8 cellular contexts compared by ENCODE assay signal in genomic region chr9:107489687-107490605, GRCh38. TPM values are rescaled to one million over a fixed set of nuclear protein-coding genes. Genes with fewer than 3 reads are reported as not detected.
DNase-seq lines count a peak whose midpoint lies in the region; ATAC-seq and TF ChIP-seq lines count a peak whose summit lies in the region.

TSS of gene KLF4 (minus strand) at chr9:107489769. CDS start at chr9:107489172, 597 bp downstream.

- H3F3A ChIP-seq in GM23248 (ENCODE audit: insufficient read depth): peaks cover 37% of the 10 kb centered on the region

- 1 to 2% methylated on average over 45 to 95 of the region's 101 CpGs for WGBS in GM23248 (ENCODE audit: low coverage in 1 of 2, low lambda C conversion rate in 2 of 2, missing lambda C conversion rate in 2 of 2), 2 experiments

- peak within 1 kb of the TSS; percentile 94 for H3K4me2 ChIP-seq in GM23248 (ENCODE audit: unreplicated experiment)

- peak within 1 kb of the TSS; percentile 82 for H3K4me3 ChIP-seq in GM23248

- no peaks in the 10 kb centered on the region for H3K9me2 ChIP-seq in GM23248 (ENCODE audit: insufficient read depth)

- H3K9me3 Mint-ChIP-seq in activated naive CD8-positive, alpha-beta T cell treated with anti-CD3 and anti-CD28 coated beads, Interleukin-2, amount 10 ng/mL, durations not matched to agents 7 days and 5 days: no peaks in the 10 kb centered on the region
- H3K9me3 Mint-ChIP-seq in glutamatergic neuron (ENCODE audit: unreplicated experiment): peaks cover 8% of the 10 kb centered on the region

- peak within 1 kb of the TSS; percentile 51 for H2AFZ ChIP-seq in GM23248

- no peak for TF ChIP-seq CTCF in glutamatergic neuron (IDR thresholded peaks at IDR 0.05; ENCODE audit: partially characterized antibody, unreplicated experiment)

- peaks cover 64% of the 10 kb centered on the region for H3K27me3 Mint-ChIP-seq in activated naive CD8-positive, alpha-beta T cell treated with anti-CD3 and anti-CD28 coated beads, Interleukin-2, amount 10 ng/mL, durations not matched to agents 7 days and 5 days
- H3K27me3 Mint-ChIP-seq in glutamatergic neuron (ENCODE audit: unreplicated experiment): peaks cover 24% of the 10 kb centered on the region

- DNase-seq in DMS153 (lab: John Stamatoyannopoulos, UW): peak; percentile 84
- peak; percentile 97 for DNase-seq in GM23248
- peak; percentile 91 for DNase-seq in LoVo (ENCODE audit: low spot score)
- peak; percentile 90 for DNase-seq in SIG-M5 treated with dmso at 0.1 percent for 504 hours (lab: John Stamatoyannopoulos, UW; ENCODE audit: unreplicated experiment)
- peak; percentile 72 for DNase-seq in activated naive CD8-positive, alpha-beta T cell treated with anti-CD3 and anti-CD28 coated beads, Interleukin-2, amount 10 ng/mL, durations not matched to agents 7 days and 5 days
- peak; percentile 82 for DNase-seq in glutamatergic neuron
- DNase-seq in nucleus accumbens (lab: John Stamatoyannopoulos, UW): peak in 54 of 56 donors; percentile 43 to 91 (median 80)
- DNase-seq in superior temporal gyrus (ENCODE audit: extremely low spot score): peak; percentile 61

- H3K9me3 ChIP-seq in GM23248 (ENCODE audit: low read depth): no peaks in the 10 kb centered on the region

- H3K4me1 ChIP-seq in GM23248 (ENCODE audit: insufficient read depth): peaks cover 24% of the 10 kb centered on the region

- ATAC-seq in activated naive CD8-positive, alpha-beta T cell treated with anti-CD3 and anti-CD28 coated beads, Interleukin-2, amount 10 ng/mL, durations not matched to agents 7 days and 5 days (ENCODE audit: low read depth): peak; percentile 82

- peak within 1 kb of the TSS; percentile 96 for H3K9ac ChIP-seq in GM23248

- no peaks in the 10 kb centered on the region for H3K36me3 Mint-ChIP-seq in activated naive CD8-positive, alpha-beta T cell treated with anti-CD3 and anti-CD28 coated beads, Interleukin-2, amount 10 ng/mL, durations not matched to agents 7 days and 5 days
- no peaks in the 10 kb centered on the region for H3K36me3 Mint-ChIP-seq in glutamatergic neuron (ENCODE audit: unreplicated experiment)

- peaks cover 19% of the 10 kb centered on the region for H3K36me3 ChIP-seq in GM23248 (ENCODE audit: low read depth)

- in situ Hi-C loops in GM23248 (cut with MboI): loop anchor here (5.0 to 25.0 kb wide), 6 partner anchors 65 to 947 kb away; no protein-coding TSS in a partner anchor

- H3K79me2 ChIP-seq in GM23248 (ENCODE audit: insufficient read depth): peaks cover 44% of the 10 kb centered on the region

- H3K27me3 ChIP-seq in GM23248 (replicated peaks; ENCODE audit: insufficient read depth): no peaks in the 10 kb centered on the region

- H3K27ac Mint-ChIP-seq in activated naive CD8-positive, alpha-beta T cell treated with anti-CD3 and anti-CD28 coated beads, Interleukin-2, amount 10 ng/mL, durations not matched to agents 7 days and 5 days: peak within 1 kb of the TSS; percentile 25
- H3K27ac Mint-ChIP-seq in glutamatergic neuron (ENCODE audit: unreplicated experiment): peak within 1 kb of the TSS; percentile 66

- H4K20me1 ChIP-seq in GM23248 (ENCODE audit: insufficient read depth): no peaks in the 10 kb centered on the region

- peak within 1 kb of the TSS; percentile 94 for H3K27ac ChIP-seq in GM23248

- POLR2A ChIA-PET in activated naive CD8-positive, alpha-beta T cell treated with anti-CD3 and anti-CD28 coated beads, Interleukin-2, amount 10 ng/mL, durations not matched to agents 7 days and 5 days (lab: Charles Lee): no interaction called here

- H3K4me1 Mint-ChIP-seq in activated naive CD8-positive, alpha-beta T cell treated with anti-CD3 and anti-CD28 coated beads, Interleukin-2, amount 10 ng/mL, durations not matched to agents 7 days and 5 days: peaks cover 6% of the 10 kb centered on the region
- H3K4me1 Mint-ChIP-seq in glutamatergic neuron (ENCODE audit: low read depth, unreplicated experiment): peaks cover 5% of the 10 kb centered on the region

- H3K4me3 Mint-ChIP-seq in activated naive CD8-positive, alpha-beta T cell treated with anti-CD3 and anti-CD28 coated beads, Interleukin-2, amount 10 ng/mL, durations not matched to agents 7 days and 5 days: peak within 1 kb of the TSS; percentile 70
- H3K4me3 Mint-ChIP-seq in glutamatergic neuron (ENCODE audit: unreplicated experiment): peak within 1 kb of the TSS; percentile 91

RNA-seq across cellular contexts. Expression of gene KLF4, which starts in this region (rescaled TPM):
- total RNA-seq in GM23248 (2014; rRNA removed; shearing (Covaris generic)): 28.7 and 38.6 TPM in 2 replicates
- 14.6 and 17.0 TPM in 2 replicates for polyA plus RNA-seq in GM23248 (2016; fragmentation: Nextera tagmentation; extraction: Ambion mirVana)
- 1 to 10 TPM in 1 of 2 experiments, under 1 TPM in 1; 0.20 to 1.1 TPM for total RNA-seq in activated naive CD8-positive, alpha-beta T cell treated with anti-CD3 and anti-CD28 coated beads, Interleukin-2, amount 10 ng/mL, durations not matched to agents 7 days and 5 days
- total RNA-seq in glutamatergic neuron (ENCODE audit: unreplicated experiment): 72.1 TPM

Comparison
In these comparisons a context has a peak if more than half of its experiments do, and no peak if none do; other contexts are left out.
1. Peak in every context shown above with its lines: DNase-seq, ATAC-seq, H3K4me3 ChIP-seq and H3K27ac ChIP-seq.
2. RNA of gene KLF4 (total RNA-seq): 72.1 TPM in glutamatergic neuron (single experiment) and 28.7 to 38.6 TPM in GM23248; 0.20 to 1.1 TPM in activated naive CD8-positive, alpha-beta T cell treated with anti-CD3 and anti-CD28 coated beads, Interleukin-2, amount 10 ng/mL, durations not matched to agents 7 days and 5 days; every median in the first group is over 10 times any median in the second.